In genomic region chr9:93812410-93812668, GRCh38 we compare ENCODE assay signal across 3 cellular contexts.
TF ChIP-seq lines count a peak whose summit lies in the region.

No MANE protein-coding gene starts in this region.

TF ChIP-seq in SK-N-SH, 30 proteins besides CTCF, POLR2A, EP300 and RAD21 (continued from another document):
- no peak for TF ChIP-seq MXI1 (IDR thresholded peaks at IDR 0.05; ENCODE audit: low read depth, low read length)

TF ChIP-seq in SK-N-SH treated with all-trans-retinoic acid at 6 μM for 48 hours, 23 proteins besides CTCF, POLR2A, EP300 and RAD21 (continued from another document):
- TF ChIP-seq TSHZ2 (CRISPR knock-in tag; IDR thresholded peaks at IDR 0.05) (no peak), ZNF8 (CRISPR knock-in tag; IDR thresholded peaks at IDR 0.05) (no peak), TCF4 (CRISPR knock-in tag; IDR thresholded peaks at IDR 0.05; ENCODE audit: borderline replicate concordance) (no peak), ZC3H10 (CRISPR knock-in tag; IDR thresholded peaks at IDR 0.05) (no peak)
- TF ChIP-seq, protein P1, sequence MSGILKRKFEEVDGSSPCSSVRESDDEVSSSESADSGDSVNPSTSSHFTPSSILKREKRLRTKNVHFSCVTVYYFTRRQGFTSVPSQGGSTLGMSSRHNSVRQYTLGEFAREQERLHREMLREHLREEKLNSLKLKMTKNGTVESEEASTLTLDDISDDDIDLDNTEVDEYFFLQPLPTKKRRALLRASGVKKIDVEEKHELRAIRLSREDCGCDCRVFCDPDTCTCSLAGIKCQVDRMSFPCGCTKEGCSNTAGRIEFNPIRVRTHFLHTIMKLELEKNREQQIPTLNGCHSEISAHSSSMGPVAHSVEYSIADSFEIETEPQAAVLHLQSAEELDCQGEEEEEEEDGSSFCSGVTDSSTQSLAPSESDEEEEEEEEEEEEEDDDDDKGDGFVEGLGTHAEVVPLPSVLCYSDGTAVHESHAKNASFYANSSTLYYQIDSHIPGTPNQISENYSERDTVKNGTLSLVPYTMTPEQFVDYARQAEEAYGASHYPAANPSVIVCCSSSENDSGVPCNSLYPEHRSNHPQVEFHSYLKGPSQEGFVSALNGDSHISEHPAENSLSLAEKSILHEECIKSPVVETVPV (CRISPR knock-in tag; IDR thresholded peaks at IDR 0.05), result no peak
TF ChIP-seq in SK-N-SH treated with all-trans-retinoic acid at 6 μM for 48 hours: peak in this region for 0.

TF ChIP-seq in HCT116, 20 proteins besides CTCF, POLR2A, EP300 and RAD21 (continued from another document):
- TF ChIP-seq, protein P2, sequence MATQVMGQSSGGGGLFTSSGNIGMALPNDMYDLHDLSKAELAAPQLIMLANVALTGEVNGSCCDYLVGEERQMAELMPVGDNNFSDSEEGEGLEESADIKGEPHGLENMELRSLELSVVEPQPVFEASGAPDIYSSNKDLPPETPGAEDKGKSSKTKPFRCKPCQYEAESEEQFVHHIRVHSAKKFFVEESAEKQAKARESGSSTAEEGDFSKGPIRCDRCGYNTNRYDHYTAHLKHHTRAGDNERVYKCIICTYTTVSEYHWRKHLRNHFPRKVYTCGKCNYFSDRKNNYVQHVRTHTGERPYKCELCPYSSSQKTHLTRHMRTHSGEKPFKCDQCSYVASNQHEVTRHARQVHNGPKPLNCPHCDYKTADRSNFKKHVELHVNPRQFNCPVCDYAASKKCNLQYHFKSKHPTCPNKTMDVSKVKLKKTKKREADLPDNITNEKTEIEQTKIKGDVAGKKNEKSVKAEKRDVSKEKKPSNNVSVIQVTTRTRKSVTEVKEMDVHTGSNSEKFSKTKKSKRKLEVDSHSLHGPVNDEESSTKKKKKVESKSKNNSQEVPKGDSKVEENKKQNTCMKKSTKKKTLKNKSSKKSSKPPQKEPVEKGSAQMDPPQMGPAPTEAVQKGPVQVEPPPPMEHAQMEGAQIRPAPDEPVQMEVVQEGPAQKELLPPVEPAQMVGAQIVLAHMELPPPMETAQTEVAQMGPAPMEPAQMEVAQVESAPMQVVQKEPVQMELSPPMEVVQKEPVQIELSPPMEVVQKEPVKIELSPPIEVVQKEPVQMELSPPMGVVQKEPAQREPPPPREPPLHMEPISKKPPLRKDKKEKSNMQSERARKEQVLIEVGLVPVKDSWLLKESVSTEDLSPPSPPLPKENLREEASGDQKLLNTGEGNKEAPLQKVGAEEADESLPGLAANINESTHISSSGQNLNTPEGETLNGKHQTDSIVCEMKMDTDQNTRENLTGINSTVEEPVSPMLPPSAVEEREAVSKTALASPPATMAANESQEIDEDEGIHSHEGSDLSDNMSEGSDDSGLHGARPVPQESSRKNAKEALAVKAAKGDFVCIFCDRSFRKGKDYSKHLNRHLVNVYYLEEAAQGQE (IDR thresholded peaks at IDR 0.05; ENCODE audit: low read depth), result no peak
- TF ChIP-seq CEBPB (IDR thresholded peaks at IDR 0.05; ENCODE audit: low read depth) (no peak), EGR1 (IDR thresholded peaks at IDR 0.05; ENCODE audit: low read depth) (no peak), YY1 (IDR thresholded peaks at IDR 0.05; ENCODE audit: extremely low read depth, insufficient replicate concordance, low read depth, low read length) (no peak), ZNF274 (IDR thresholded peaks at IDR 0.05; ENCODE audit: low read depth, low read length) (no peak), EZH2 (IDR thresholded peaks at IDR 0.05) (no peak), ATF3 (IDR thresholded peaks at IDR 0.05) (no peak), POLR2AphosphoS5 (IDR thresholded peaks at IDR 0.05; ENCODE audit: low read depth, low read length) (no peak)
- TF ChIP-seq, protein P3, sequence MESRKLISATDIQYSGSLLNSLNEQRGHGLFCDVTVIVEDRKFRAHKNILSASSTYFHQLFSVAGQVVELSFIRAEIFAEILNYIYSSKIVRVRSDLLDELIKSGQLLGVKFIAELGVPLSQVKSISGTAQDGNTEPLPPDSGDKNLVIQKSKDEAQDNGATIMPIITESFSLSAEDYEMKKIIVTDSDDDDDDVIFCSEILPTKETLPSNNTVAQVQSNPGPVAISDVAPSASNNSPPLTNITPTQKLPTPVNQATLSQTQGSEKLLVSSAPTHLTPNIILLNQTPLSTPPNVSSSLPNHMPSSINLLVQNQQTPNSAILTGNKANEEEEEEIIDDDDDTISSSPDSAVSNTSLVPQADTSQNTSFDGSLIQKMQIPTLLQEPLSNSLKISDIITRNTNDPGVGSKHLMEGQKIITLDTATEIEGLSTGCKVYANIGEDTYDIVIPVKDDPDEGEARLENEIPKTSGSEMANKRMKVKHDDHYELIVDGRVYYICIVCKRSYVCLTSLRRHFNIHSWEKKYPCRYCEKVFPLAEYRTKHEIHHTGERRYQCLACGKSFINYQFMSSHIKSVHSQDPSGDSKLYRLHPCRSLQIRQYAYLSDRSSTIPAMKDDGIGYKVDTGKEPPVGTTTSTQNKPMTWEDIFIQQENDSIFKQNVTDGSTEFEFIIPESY (IDR thresholded peaks at IDR 0.05; ENCODE audit: extremely low read depth, insufficient replicate concordance, low read length), result no peak
